Comparison of ENCODE assay signal across 14 cellular contexts in the genomic region with DNA sequence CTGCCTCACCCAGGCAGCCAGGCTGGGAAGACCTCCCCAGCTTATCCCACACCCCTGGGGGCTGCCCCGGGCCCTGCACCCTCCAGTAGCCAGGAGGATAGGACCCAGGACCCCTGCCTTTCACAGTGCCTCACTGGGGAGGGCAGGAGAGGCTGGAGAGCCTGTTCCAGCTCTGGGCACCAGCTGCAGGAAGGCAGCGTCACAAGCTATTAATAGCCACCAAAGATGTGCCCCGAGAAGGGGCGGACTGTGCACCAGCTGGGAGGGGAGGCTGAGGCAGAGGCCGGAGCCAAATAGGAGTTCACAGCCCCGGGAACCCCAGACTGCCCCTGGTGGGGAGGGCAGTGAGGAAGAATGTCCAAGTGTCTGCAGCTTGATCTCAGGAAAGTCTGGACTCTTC.
"Had no signal": no experiment of that assay in that cellular context is flagged by ENCODE, and none has a peak within 500 bp of the region (broad histone marks: within the 10 kb centered on the region; RNA-seq: fewer than 3 reads in every experiment).

No MANE protein-coding gene starts in this region.

- H3K9ac ChIP-seq: neural progenitor cell, parathyroid adenoma had no signal

- H3K36me3 ChIP-seq: adrenal gland, cardiac muscle cell, neural progenitor cell, spleen, upper lobe of left lung had no signal

- H3K9me3 ChIP-seq: adrenal gland, spleen, upper lobe of left lung had no signal

- DNase-seq: activated CD4-positive, CD25-positive, alpha-beta regulatory T cell treated with anti-CD3 and anti-CD28 coated beads, Interleukin-2, amount 50 U/mL, for 72 hours; activated T-cell treated with anti-CD3 and anti-CD28 coated beads for 4 hours; adrenal gland; erythroblast; kidney; mesenchymal stem cell; spleen; stimulated activated naive CD8-positive, alpha-beta T cell treated with anti-CD3 and anti-CD28 coated beads, Interleukin-15, amount 100 ng/mL, for 72 hours; T-helper 9 cell; upper lobe of left lung had no signal

- H3K4me3 ChIP-seq: adrenal gland, cardiac muscle cell, hepatocyte, neural progenitor cell, spleen, upper lobe of left lung had no signal

- H3K27me3 ChIP-seq: adrenal gland, cardiac muscle cell, hepatocyte, neural progenitor cell, spleen, upper lobe of left lung had no signal

- H3K27ac ChIP-seq: adrenal gland, cardiac muscle cell, hepatocyte, neural progenitor cell, parathyroid adenoma, spleen, upper lobe of left lung had no signal

- H3K79me2 ChIP-seq: parathyroid adenoma had no signal

- H2AFZ ChIP-seq: hepatocyte, neural progenitor cell, parathyroid adenoma had no signal

- H3K4me1 ChIP-seq: adrenal gland, parathyroid adenoma had no signal

- ATAC-seq: stimulated activated naive CD8-positive, alpha-beta T cell treated with anti-CD3 and anti-CD28 coated beads, Interleukin-15, amount 100 ng/mL, for 72 hours had no signal

- H3K4me2 ChIP-seq: hepatocyte, neural progenitor cell had no signal
